ENCODE assay signal across 1 cellular context in the genomic region with DNA sequence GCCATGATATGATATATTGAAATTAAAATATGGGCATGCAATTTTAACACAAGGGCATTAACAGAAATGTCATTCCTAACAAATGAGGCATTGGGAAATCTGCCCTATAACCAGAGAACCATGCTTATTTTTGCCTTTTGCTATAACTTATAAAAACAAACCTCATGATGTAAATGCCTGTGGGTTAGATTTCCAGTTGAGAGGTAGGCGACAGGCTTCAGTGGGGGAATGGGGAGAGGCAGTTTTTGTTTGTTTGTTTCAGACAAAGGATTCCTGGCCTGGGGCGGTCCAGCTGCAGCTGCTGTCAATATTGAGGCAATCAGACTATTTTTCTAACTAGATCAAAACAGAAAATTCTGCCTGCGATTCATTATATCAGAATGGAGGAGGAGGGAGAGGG.
A peak's percentile ranks its signal among the peaks of the same experiment; 100 is the strongest.
TF ChIP-seq lines count a peak whose summit lies in the region.

No MANE protein-coding gene starts in this region.

TF ChIP-seq in IMR-90, 13 proteins besides CTCF, POLR2A, EP300 and RAD21:
- TF ChIP-seq MAZ (IDR thresholded peaks at IDR 0.05; ENCODE audit: borderline replicate concordance, low read depth, low read length), result no peak
- TF ChIP-seq CEBPB (IDR thresholded peaks at IDR 0.05; ENCODE audit: low read depth, low read length), result peak; percentile 34; the same call in 1 of the 2 replicates
- TF ChIP-seq RFX5 (IDR thresholded peaks at IDR 0.05; ENCODE audit: low read depth, low read length), result no peak
TF ChIP-seq in IMR-90: peak in this region for 1.
